Comparison of ENCODE assay signal across 8 cellular contexts in genomic region chr12:100733817-100734593, GRCh38.
DNase-seq lines count a peak whose midpoint lies in the region; ATAC-seq and TF ChIP-seq lines count a peak whose summit lies in the region.

No MANE protein-coding gene starts in this region.

- H3F3A ChIP-seq in PC-9 (ENCODE audit: insufficient read depth, low read depth): no peaks in the 10 kb centered on the region

- no peak overlapping the region for H3K4me2 ChIP-seq in PC-9

- H3K9me3 Mint-ChIP-seq in activated T-cell treated with anti-CD3 and anti-CD28 coated beads, Interleukin-2, amount 50 U/mL, for 4 hours: no peaks in the 10 kb centered on the region

- H3K36me3 ChIP-seq in PC-9 (ENCODE audit: low read depth) (no peaks in the 10 kb centered on the region), thyroid gland (no peaks in the 10 kb centered on the region)

- no peaks in the 10 kb centered on the region for H3K79me2 ChIP-seq in PC-9 (ENCODE audit: low read depth)

- WGBS in thyroid gland, 2 donors: 40 to 42% methylated on average over 5 of the region's 5 CpGs

- no peaks in the 10 kb centered on the region for H4K20me1 ChIP-seq in PC-9 (ENCODE audit: insufficient read depth)

- TF ChIP-seq CTCF in PC-9 (conservative IDR thresholded peaks at IDR 0.05) (peak; percentile 62), fibroblast of the aortic adventitia (IDR thresholded peaks at IDR 0.05; ENCODE audit: insufficient read depth, low read length) (peak; percentile 78), thyroid gland (IDR thresholded peaks at IDR 0.05) (peak in 4 of 6 experiments; percentile 24 to 48 (median 35))

- no peaks in the 10 kb centered on the region for H3K9me2 ChIP-seq in PC-9 (ENCODE audit: insufficient read depth)

- no peaks in the 10 kb centered on the region for H3K36me3 Mint-ChIP-seq in activated T-cell treated with anti-CD3 and anti-CD28 coated beads, Interleukin-2, amount 50 U/mL, for 4 hours (ENCODE audit: insufficient read depth)

- no TSS peak for BruUV-seq in PC-9 (replicated peaks; lab: Mats Ljungman, UMichigan)

- H3K27me3 ChIP-seq in PC-9 (ENCODE audit: insufficient read depth, low read depth): no peaks in the 10 kb centered on the region
- no peaks in the 10 kb centered on the region for H3K27me3 ChIP-seq in thyroid gland

- DNase-seq in AG08395 (ENCODE audit: low spot score) (peak; percentile 54), PC-9 (no peak), fibroblast of the aortic adventitia (ENCODE audit: low read depth) (peak; percentile 63), thyroid gland (no peak)
- no peak for DNase-seq in activated T-cell treated with anti-CD3 and anti-CD28 coated beads, Interleukin-2, amount 50 U/mL, for 4 hours

- H3K4me3 Mint-ChIP-seq in activated T-cell treated with anti-CD3 and anti-CD28 coated beads, Interleukin-2, amount 50 U/mL, for 4 hours: no peak overlapping the region

- H3K27me3 Mint-ChIP-seq in activated T-cell treated with anti-CD3 and anti-CD28 coated beads, Interleukin-2, amount 50 U/mL, for 4 hours (ENCODE audit: low read depth): peaks cover 4% of the 10 kb centered on the region

- ATAC-seq in GM18867 (IDR thresholded peaks at IDR 0.05; ENCODE audit: unreplicated experiment) (peak; percentile 83), HG03460 (IDR thresholded peaks at IDR 0.05; ENCODE audit: unreplicated experiment) (peak; percentile 77), GM18517 (IDR thresholded peaks at IDR 0.05; ENCODE audit: unreplicated experiment) (no peak)
- no peak for ATAC-seq in activated T-cell treated with anti-CD3 and anti-CD28 coated beads, Interleukin-2, amount 50 U/mL, for 4 hours

- intact Hi-C loops in PC-9 (cut with micrococcal nuclease; ENCODE audit: unreplicated experiment) (loop anchor here (10.0 kb wide), 1 partner anchor 499 kb away; no protein-coding TSS in a partner anchor), thyroid gland (cut with DNase I) (no loop called here)

- H3K4me3 ChIP-seq in PC-9: no peak overlapping the region
- no peak overlapping the region for H3K4me3 ChIP-seq in fibroblast of the aortic adventitia (ENCODE audit: low read depth, low read length)
- no peak overlapping the region for H3K4me3 ChIP-seq in thyroid gland (replicated peaks in 1 of 3)

- H3K9me3 ChIP-seq in PC-9 (ENCODE audit: insufficient read depth, low read depth): no peaks in the 10 kb centered on the region
- H3K9me3 ChIP-seq in thyroid gland: no peaks in the 10 kb centered on the region

- no peak overlapping the region for H2AFZ ChIP-seq in PC-9

- H3K27ac ChIP-seq in PC-9: no peak overlapping the region
- H3K27ac ChIP-seq in thyroid gland: no peak overlapping the region

- TF ChIP-seq POLR2A in thyroid gland (IDR thresholded peaks at IDR 0.05): no peak

- H3K4me1 ChIP-seq in PC-9 (replicated peaks; ENCODE audit: insufficient read depth) (no peaks in the 10 kb centered on the region), thyroid gland (no peaks in the 10 kb centered on the region)

- POLR2A ChIA-PET in PC-9 (lab: Charles Lee; ENCODE audit: unreplicated experiment): no interaction called here

- no peaks in the 10 kb centered on the region for H3K4me1 Mint-ChIP-seq in activated T-cell treated with anti-CD3 and anti-CD28 coated beads, Interleukin-2, amount 50 U/mL, for 4 hours (ENCODE audit: low read depth)

- CTCF ChIA-PET in PC-9 (lab: Charles Lee): interaction anchor here (0.6 kb wide), 1 partner anchor 643 kb away, joined by 3 read pairs; no protein-coding TSS in a partner anchor

Comparison
In these comparisons a context has a peak if more than half of its experiments do, and no peak if none do; other contexts are left out.
1. DNase-seq: peak in AG08395 (single experiment) and fibroblast of the aortic adventitia (single experiment); none in PC-9 (0 of 2), thyroid gland (0 of 2) and activated T-cell treated with anti-CD3 and anti-CD28 coated beads, Interleukin-2, amount 50 U/mL, for 4 hours (single experiment).
2. ATAC-seq: peak in GM18867 (single experiment) and HG03460 (single experiment); none in activated T-cell treated with anti-CD3 and anti-CD28 coated beads, Interleukin-2, amount 50 U/mL, for 4 hours (0 of 2) and GM18517 (single experiment).
3. Peak in every context shown above with its lines, with median percentiles within 50 percentile points of each other: CTCF ChIP-seq.